ENCODE assay signal across 8 cellular contexts in genomic region chr2:170235860-170236638, GRCh38. TPM values are rescaled to one million over a fixed set of nuclear protein-coding genes. Genes with fewer than 3 reads are reported as not detected.
A peak's percentile ranks its signal among the peaks of the same experiment; 100 is the strongest.
DNase-seq lines count a peak whose midpoint lies in the region; ATAC-seq and TF ChIP-seq lines count a peak whose summit lies in the region.

No MANE protein-coding gene starts in this region.

- H3K4me3 ChIP-seq in NB4 (ENCODE audit: low read depth, low read length) (no peak overlapping the region), SK-N-MC (no peak overlapping the region), fibroblast of the aortic adventitia (ENCODE audit: low read depth, low read length) (no peak overlapping the region)

- TF ChIP-seq CTCF in 22Rv1 (IDR thresholded peaks at IDR 0.05) (peak; percentile 56), NB4 (IDR thresholded peaks at IDR 0.05; ENCODE audit: low read depth, low read length) (peak; percentile 74), fibroblast of the aortic adventitia (IDR thresholded peaks at IDR 0.05; ENCODE audit: insufficient read depth, low read length) (peak; percentile 42)

- H3K27ac ChIP-seq in 22Rv1, result no peak overlapping the region
- no peak overlapping the region for H3K27ac ChIP-seq in SK-N-MC

- H3K36me3 ChIP-seq in SK-N-MC (ENCODE audit: insufficient read depth, low read length), result no peaks in the 10 kb centered on the region

- no peak for TF ChIP-seq POLR2A in NB4 (IDR thresholded peaks at IDR 0.05; ENCODE audit: extremely low read depth, insufficient read length)

- no peaks in the 10 kb centered on the region for H3K9me3 ChIP-seq in SK-N-MC (ENCODE audit: low read depth, low read length)

- no peak for ATAC-seq in GM18861 (IDR thresholded peaks at IDR 0.05; ENCODE audit: unreplicated experiment)

- peak; percentile 76 for DNase-seq in ELF-1 (ENCODE audit: low read depth, low spot score)
- DNase-seq in NB4 (ENCODE audit: low read depth), result peak; percentile 73
- DNase-seq in SK-N-MC (ENCODE audit: low read depth, low spot score), result peak; percentile 26
- peak; percentile 57 for DNase-seq in fibroblast of the aortic adventitia (ENCODE audit: low read depth)
- peak; percentile 42 for DNase-seq in renal cortical epithelial cell (ENCODE audit: low read depth)
- DNase-seq in stimulated activated CD8-positive, alpha-beta memory T cell treated with anti-CD3 and anti-CD28 coated beads, Interleukin-4, amount 100 ng/mL, for 48 hours, result no peak

- H3K9ac ChIP-seq in SK-N-MC (ENCODE audit: insufficient read length), result no peak overlapping the region

RNA-seq across cellular contexts. Expression of gene MYO3B, which starts 58.1 kb away (rescaled TPM):
- 0.09 and 0.33 TPM in 2 replicates for total RNA-seq in fibroblast of the aortic adventitia (ENCODE audit: low replicate concordance)
- total RNA-seq in renal cortical epithelial cell, result 1.4 and 10.6 TPM in 2 replicates
